ENCODE assay signal across 15 cellular contexts in genomic region chr6:154920502-154921200, GRCh38.
DNase-seq lines count a peak whose midpoint lies in the region; ATAC-seq and TF ChIP-seq lines count a peak whose summit lies in the region.
"Had no signal": no experiment of that assay in that cellular context is flagged by ENCODE, and none has a peak within 500 bp of the region (broad histone marks: within the 10 kb centered on the region; RNA-seq: fewer than 3 reads in every experiment).

No MANE protein-coding gene starts in this region.

- no peaks in the 10 kb centered on the region for H3K9me3 Mint-ChIP-seq in neural crest cell
- no peaks in the 10 kb centered on the region for H3K9me3 Mint-ChIP-seq in activated naive CD8-positive, alpha-beta T cell treated with anti-CD3 and anti-CD28 coated beads, Interleukin-2, amount 50 U/mL, for 24 hours
- H3K9me3 Mint-ChIP-seq: CD4-positive, CD25-positive, alpha-beta regulatory T cell; IgD-negative memory B cell had no signal

- peaks cover 28% of the 10 kb centered on the region for H3K4me1 Mint-ChIP-seq in neural crest cell
- peaks cover 20% of the 10 kb centered on the region for H3K4me1 Mint-ChIP-seq in activated naive CD8-positive, alpha-beta T cell treated with anti-CD3 and anti-CD28 coated beads, Interleukin-2, amount 50 U/mL, for 24 hours

- DNase-seq in EL = peak; percentile 27
- peak; percentile 60 for DNase-seq in astrocyte of the hippocampus (ENCODE audit: low read depth, low spot score)
- DNase-seq in neural crest cell (ENCODE audit: low read depth, low spot score) = no peak
- no peak for DNase-seq in activated naive CD8-positive, alpha-beta T cell treated with anti-CD3 and anti-CD28 coated beads, Interleukin-2, amount 50 U/mL, for 24 hours
- no peak for DNase-seq in SHP77 (lab: John Stamatoyannopoulos, UW)
- DNase-seq: Calu3; CD4-positive, CD25-positive, alpha-beta regulatory T cell; DMS79; GM23248; KG1 had no signal

- no peak for ATAC-seq in HG03108 (IDR thresholded peaks at IDR 0.05; ENCODE audit: unreplicated experiment)
- no peak for ATAC-seq in HG02885 (IDR thresholded peaks at IDR 0.05; ENCODE audit: poor library complexity, unreplicated experiment)
- ATAC-seq in activated naive CD8-positive, alpha-beta T cell treated with anti-CD3 and anti-CD28 coated beads, Interleukin-2, amount 50 U/mL, for 24 hours = no peak
- ATAC-seq: A549, HCT116 had no signal

- H3K36me3 Mint-ChIP-seq in neural crest cell (ENCODE audit: low read depth) = peaks cover 2% of the 10 kb centered on the region
- no peaks in the 10 kb centered on the region for H3K36me3 Mint-ChIP-seq in activated naive CD8-positive, alpha-beta T cell treated with anti-CD3 and anti-CD28 coated beads, Interleukin-2, amount 50 U/mL, for 24 hours (ENCODE audit: low read depth)
- H3K36me3 Mint-ChIP-seq: IgD-negative memory B cell had no signal

- no peak for TF ChIP-seq CTCF in neural crest cell (conservative IDR thresholded peaks at IDR 0.05)

- no peak overlapping the region for H3K4me3 Mint-ChIP-seq in neural crest cell
- H3K4me3 Mint-ChIP-seq in activated naive CD8-positive, alpha-beta T cell treated with anti-CD3 and anti-CD28 coated beads, Interleukin-2, amount 50 U/mL, for 24 hours = no peak overlapping the region
- H3K4me3 Mint-ChIP-seq: CD4-positive, CD25-positive, alpha-beta regulatory T cell had no signal

- H3K27me3 Mint-ChIP-seq in neural crest cell (ENCODE audit: low read depth) = no peaks in the 10 kb centered on the region
- H3K27me3 Mint-ChIP-seq in activated naive CD8-positive, alpha-beta T cell treated with anti-CD3 and anti-CD28 coated beads, Interleukin-2, amount 50 U/mL, for 24 hours = no peaks in the 10 kb centered on the region
- H3K27me3 Mint-ChIP-seq: CD4-positive, CD25-positive, alpha-beta regulatory T cell; IgD-negative memory B cell had no signal

- peak overlapping the region; percentile 12 for H3K27ac Mint-ChIP-seq in neural crest cell (ENCODE audit: unreplicated experiment)
- H3K27ac Mint-ChIP-seq in activated naive CD8-positive, alpha-beta T cell treated with anti-CD3 and anti-CD28 coated beads, Interleukin-2, amount 50 U/mL, for 24 hours = no peak overlapping the region

Comparison
In these comparisons a context has a peak if more than half of its experiments do, and no peak if none do; other contexts are left out.
1. DNase-seq: peak in EL (single experiment) and astrocyte of the hippocampus (single experiment); none in neural crest cell (single experiment), activated naive CD8-positive, alpha-beta T cell treated with anti-CD3 and anti-CD28 coated beads, Interleukin-2, amount 50 U/mL, for 24 hours (single experiment) and SHP77 (0 of 2).